26 cellular contexts compared by ENCODE assay signal in the genomic region with DNA sequence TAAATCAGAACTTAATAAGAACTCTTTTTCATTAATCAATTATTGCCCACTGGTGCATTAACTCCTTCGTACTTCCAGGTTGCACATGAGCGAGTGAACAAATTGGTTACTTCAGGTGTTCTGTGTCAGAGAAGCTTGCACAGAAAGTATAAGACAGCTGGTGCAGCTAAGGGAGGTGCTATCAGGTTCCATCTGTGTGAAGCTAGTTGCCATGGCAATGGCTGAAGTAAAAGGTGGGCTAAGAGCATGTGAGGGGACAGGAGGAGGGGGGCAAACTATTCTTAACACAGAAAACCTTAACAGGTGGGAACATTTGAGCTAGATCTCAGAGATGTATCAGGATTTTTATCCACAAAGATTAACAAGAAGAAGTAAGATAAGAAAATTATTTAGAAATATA.
"Had no signal": no experiment of that assay in that cellular context is flagged by ENCODE, and none has a peak within 500 bp of the region (broad histone marks: within the 10 kb centered on the region; RNA-seq: fewer than 3 reads in every experiment).

No MANE protein-coding gene starts in this region.

- H3K27ac Mint-ChIP-seq: activated naive CD8-positive, alpha-beta T cell; activated T-helper 2 cell treated with anti-CD3 and anti-CD28 coated beads, Interferon-gamma antibody, Interleukin-2, Interleukin-4, amounts not matched to agents 10 μg/mL and 5 μg/mL and 100 μg/mL, durations not matched to agents 14 hours and 24 hours and 36 hours; dendritic cell treated with granulocyte-macrophage colony-stimulating factor and Interleukin-4, amounts not matched to agents 40 ng/mL and 50 ng/mL, for 4 days; naive thymus-derived CD4-positive, alpha-beta T cell; neural progenitor cell; stimulated activated naive B cell treated with anti-CD40 and anti-IgM and Interleukin-4, amounts not matched to agents 10 μg/mL and 1 μg/mL and 100 μg/mL, for 72 hours had no signal

- H3K4me3 Mint-ChIP-seq: activated naive CD8-positive, alpha-beta T cell; activated T-cell treated with anti-CD3 and anti-CD28 coated beads, Interleukin-2, amount 50 U/mL, for 4 hours; dendritic cell treated with granulocyte-macrophage colony-stimulating factor and Interleukin-4, amounts not matched to agents 40 ng/mL and 50 ng/mL, for 4 days; naive thymus-derived CD4-positive, alpha-beta T cell; neural progenitor cell; stimulated activated naive B cell treated with anti-CD40 and anti-IgM and Interleukin-4, amounts not matched to agents 10 μg/mL and 1 μg/mL and 100 μg/mL, for 72 hours had no signal

- ATAC-seq: activated T-cell treated with anti-CD3 and anti-CD28 coated beads, Interleukin-2, amount 50 U/mL, for 4 hours; left lobe of liver; lower lobe of right lung; naive thymus-derived CD4-positive, alpha-beta T cell; stimulated activated naive B cell treated with anti-CD40 and anti-IgM and Interleukin-4, amounts not matched to agents 10 μg/mL and 1 μg/mL and 100 μg/mL, for 72 hours had no signal

- H3K27me3 Mint-ChIP-seq: dendritic cell treated with granulocyte-macrophage colony-stimulating factor and Interleukin-4, amounts not matched to agents 40 ng/mL and 50 ng/mL, for 4 days; stimulated activated naive B cell treated with anti-CD40 and anti-IgM and Interleukin-4, amounts not matched to agents 10 μg/mL and 1 μg/mL and 100 μg/mL, for 72 hours had no signal

- H3K4me2 ChIP-seq: neural progenitor cell, smooth muscle cell had no signal

- H3K27me3 ChIP-seq: adrenal gland, ascending aorta, brain microvascular endothelial cell, neural progenitor cell, sigmoid colon, transverse colon, uterus had no signal

- H3K4me3 ChIP-seq: adrenal gland, ascending aorta, lower lobe of right lung, neural progenitor cell, sigmoid colon, smooth muscle cell, transverse colon, uterus had no signal

- H3K27ac ChIP-seq: adrenal gland, ascending aorta, brain microvascular endothelial cell, lower lobe of right lung, neural progenitor cell, sigmoid colon, transverse colon, uterus had no signal

- H3K9ac ChIP-seq: neural progenitor cell had no signal

- H3K36me3 Mint-ChIP-seq: activated naive CD8-positive, alpha-beta T cell; naive thymus-derived CD4-positive, alpha-beta T cell; neural progenitor cell; stimulated activated naive B cell treated with anti-CD40 and anti-IgM and Interleukin-4, amounts not matched to agents 10 μg/mL and 1 μg/mL and 100 μg/mL, for 72 hours had no signal

- H3K36me3 ChIP-seq: adrenal gland, ascending aorta, brain microvascular endothelial cell, lower lobe of right lung, neural progenitor cell, sigmoid colon, transverse colon, uterus had no signal

- H3K9me3 Mint-ChIP-seq: activated T-cell treated with anti-CD3 and anti-CD28 coated beads, Interleukin-2, amount 50 U/mL, for 4 hours; activated T-helper 2 cell treated with anti-CD3 and anti-CD28 coated beads, Interferon-gamma antibody, Interleukin-2, Interleukin-4, amounts not matched to agents 10 μg/mL and 5 μg/mL and 100 μg/mL, durations not matched to agents 14 hours and 24 hours and 36 hours; naive thymus-derived CD4-positive, alpha-beta T cell; neural progenitor cell had no signal

- DNase-seq: activated CD4-positive, alpha-beta T cell treated with anti-CD3 and anti-CD28 coated beads for 4 hours; activated CD4-positive, alpha-beta T cell treated with anti-CD3 and anti-CD28 coated beads, Interleukin-2, amount 50 U/mL, for 48 hours; activated CD4-positive, CD25-positive, alpha-beta regulatory T cell; activated CD8-positive, alpha-beta memory T cell treated with anti-CD3 and anti-CD28 coated beads, Interleukin-2, amount 50 U/mL, for 48 hours; activated naive CD4-positive, alpha-beta T cell; activated T-cell treated with anti-CD3 and anti-CD28 coated beads, Interleukin-2, amount 50 U/mL, for 4 hours; adrenal gland; brain microvascular endothelial cell; effector CD4-positive, alpha-beta T cell; erythroblast; foreskin fibroblast; kidney; lower lobe of right lung; naive thymus-derived CD4-positive, alpha-beta T cell; sigmoid colon; stimulated activated CD4-positive, alpha-beta T cell treated with anti-CD3 and anti-CD28 coated beads, Interleukin-15, amount 100 ng/mL, for 24 hours; stimulated activated naive B cell treated with anti-CD40 and anti-IgM and Interleukin-4, amounts not matched to agents 10 μg/mL and 1 μg/mL and 100 μg/mL, for 72 hours; transverse colon; uterus had no signal

- H3K4me1 Mint-ChIP-seq: naive thymus-derived CD4-positive, alpha-beta T cell; stimulated activated naive B cell treated with anti-CD40 and anti-IgM and Interleukin-4, amounts not matched to agents 10 μg/mL and 1 μg/mL and 100 μg/mL, for 72 hours had no signal

- H3K4me1 ChIP-seq: adrenal gland, ascending aorta, lower lobe of right lung, neural progenitor cell, sigmoid colon, transverse colon, uterus had no signal
